ENCODE assay signal across 12 cellular contexts in the genomic region with DNA sequence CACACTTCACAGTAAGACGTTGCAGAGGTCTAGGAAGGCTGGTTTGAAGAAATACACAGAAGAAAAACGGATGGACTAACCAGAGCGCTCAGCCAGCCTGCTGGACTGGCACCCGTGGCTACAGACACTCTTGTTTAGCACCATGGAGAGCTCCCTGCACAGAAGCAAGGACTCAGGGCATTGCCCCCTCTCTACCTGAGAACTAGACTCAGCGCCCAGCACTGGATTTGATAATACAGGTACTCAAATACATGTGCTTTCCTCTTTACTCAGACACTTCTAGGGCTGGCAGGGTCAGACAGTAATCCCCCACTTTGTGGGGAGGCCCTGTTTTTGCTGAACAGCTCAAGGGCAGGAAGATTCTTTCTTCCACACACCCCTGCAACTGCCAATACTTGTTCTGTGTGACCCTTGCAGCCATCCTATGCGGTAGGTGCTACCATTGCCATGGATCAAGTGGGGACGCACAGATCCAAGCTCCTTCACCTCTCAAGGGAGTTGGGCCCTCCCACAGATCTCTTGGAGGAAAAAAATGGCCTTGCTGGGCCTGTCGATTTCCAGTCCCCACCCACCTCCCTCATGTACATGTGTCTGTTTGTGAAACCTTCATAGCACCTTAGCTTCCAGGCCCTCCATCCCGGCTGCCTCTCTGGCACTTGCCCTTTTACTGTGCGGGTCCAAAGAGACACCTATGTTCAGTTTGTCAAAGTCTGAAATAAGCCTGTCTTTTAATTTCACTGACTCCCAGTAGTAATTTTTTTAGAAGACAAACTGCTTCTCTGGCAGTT. TPM values are rescaled to one million over a fixed set of nuclear protein-coding genes. Genes with fewer than 3 reads are reported as not detected.
A peak's percentile ranks its signal among the peaks of the same experiment; 100 is the strongest.
DNase-seq lines count a peak whose midpoint lies in the region; ATAC-seq and TF ChIP-seq lines count a peak whose summit lies in the region.
"Had no signal": no experiment of that assay in that cellular context is flagged by ENCODE, and none has a peak within 500 bp of the region (broad histone marks: within the 10 kb centered on the region; RNA-seq: fewer than 3 reads in every experiment).

No MANE protein-coding gene starts in this region.

- POLR2A ChIA-PET in A673 (lab: Charles Lee; ENCODE audit: low non-redundant PET) (no interaction called here), WTC11 (lab: Charles Lee) (no interaction called here)

- BruUV-seq in A673 (replicated peaks; lab: Mats Ljungman, UMichigan): no TSS peak

- H3K27ac ChIP-seq in A673 (ENCODE audit: low read depth, low read length, poor library complexity, severe bottlenecking): no peak overlapping the region
- H3K27ac ChIP-seq in Peyer's patch: no peak overlapping the region
- H3K27ac ChIP-seq: heart left ventricle had no signal

- H3K36me3 ChIP-seq in A673 (ENCODE audit: insufficient read depth, low read length, poor library complexity, severe bottlenecking) (no peaks in the 10 kb centered on the region), iPS-15b (ENCODE audit: control insufficient read depth, insufficient read depth, low read length) (peaks cover 4% of the 10 kb centered on the region), Peyer's patch (no peaks in the 10 kb centered on the region)
- H3K36me3 ChIP-seq: heart left ventricle had no signal

- ATAC-seq in WTC11 (peak; percentile 29), HG02970 (IDR thresholded peaks at IDR 0.05; ENCODE audit: low FRiP score, unreplicated experiment) (no peak)
- ATAC-seq in activated T-cell treated with anti-CD3 and anti-CD28 coated beads, Interleukin-2, amount 50 U/mL, for 4 hours: no peak

- TF ChIP-seq CTCF in A673 (conservative IDR thresholded peaks at IDR 0.05; ENCODE audit: low read depth, low read length): no peak
- TF ChIP-seq CTCF in WTC11 (IDR thresholded peaks at IDR 0.05): no peak
- TF ChIP-seq CTCF in Peyer's patch (IDR thresholded peaks at IDR 0.05): no peak

- no peaks in the 10 kb centered on the region for H3K27me3 ChIP-seq in A673 (replicated peaks; ENCODE audit: insufficient read depth, low read depth, low read length, poor library complexity)
- peaks cover 6% of the 10 kb centered on the region for H3K27me3 ChIP-seq in iPS-15b (ENCODE audit: control insufficient read depth, insufficient read depth, low read length)
- H3K27me3 ChIP-seq in Peyer's patch: no peaks in the 10 kb centered on the region
- H3K27me3 ChIP-seq: heart left ventricle had no signal

- no peak overlapping the region; the same call in 1 of the 2 replicates for H3K27ac Mint-ChIP-seq in WTC11

- peak overlapping the region; percentile 47 for H3K4me3 Mint-ChIP-seq in WTC11
- H3K4me3 Mint-ChIP-seq in activated T-cell treated with anti-CD3 and anti-CD28 coated beads, Interleukin-2, amount 50 U/mL, for 4 hours: no peak overlapping the region

- H3K9ac ChIP-seq in iPS-15b (ENCODE audit: low read depth, low read length): no peak overlapping the region

- intact Hi-C loops in A673 (cut with micrococcal nuclease; ENCODE audit: unreplicated experiment): no loop called here

- H3K27me3 Mint-ChIP-seq in WTC11 (ENCODE audit: low read depth): peaks cover 8% of the 10 kb centered on the region
- H3K27me3 Mint-ChIP-seq in activated T-cell treated with anti-CD3 and anti-CD28 coated beads, Interleukin-2, amount 50 U/mL, for 4 hours (ENCODE audit: low read depth): no peaks in the 10 kb centered on the region

- no peaks in the 10 kb centered on the region for H3K36me3 Mint-ChIP-seq in WTC11
- no peaks in the 10 kb centered on the region for H3K36me3 Mint-ChIP-seq in activated T-cell treated with anti-CD3 and anti-CD28 coated beads, Interleukin-2, amount 50 U/mL, for 4 hours (ENCODE audit: insufficient read depth)

- no peak for TF ChIP-seq POLR2A in Peyer's patch (IDR thresholded peaks at IDR 0.05)

- CTCF ChIA-PET in A673 (lab: Charles Lee): no interaction called here
- CTCF ChIA-PET in WTC11 (lab: Charles Lee): interaction anchor here (0.6 to 2.2 kb wide), 7 partner anchors 11 to 124 kb away, joined by 3 to 12 read pairs (median 6); a partner anchor contains a TSS

- H3K9me3 ChIP-seq in A673 (ENCODE audit: low read depth, low read length, poor library complexity, severe bottlenecking): no peaks in the 10 kb centered on the region
- H3K9me3 ChIP-seq in iPS-15b (ENCODE audit: control insufficient read depth, insufficient read depth, low read length): no peaks in the 10 kb centered on the region
- no peaks in the 10 kb centered on the region for H3K9me3 ChIP-seq in Peyer's patch
- H3K9me3 ChIP-seq: heart left ventricle had no signal

- H3K4me1 Mint-ChIP-seq in WTC11: peaks cover 32% of the 10 kb centered on the region
- peaks cover 15% of the 10 kb centered on the region for H3K4me1 Mint-ChIP-seq in activated T-cell treated with anti-CD3 and anti-CD28 coated beads, Interleukin-2, amount 50 U/mL, for 4 hours (ENCODE audit: low read depth)

- peaks cover 14% of the 10 kb centered on the region for H3K4me1 ChIP-seq in A673 (ENCODE audit: insufficient read depth, low read length, poor library complexity, severe bottlenecking)
- H3K4me1 ChIP-seq in iPS-15b (ENCODE audit: control insufficient read depth, insufficient read depth, low read length): peaks cover 11% of the 10 kb centered on the region
- H3K4me1 ChIP-seq in Peyer's patch: peaks cover 4 to 13% (median 6%) of the 10 kb centered on the region in 4 donors

- no peak overlapping the region for H3K4me3 ChIP-seq in A673 (ENCODE audit: low read depth, low read length, poor library complexity, severe bottlenecking)
- H3K4me3 ChIP-seq in iPS-15b (ENCODE audit: low read depth, low read length): peak overlapping the region; percentile 11
- H3K4me3 ChIP-seq in Peyer's patch: no peak overlapping the region
- H3K4me3 ChIP-seq: heart left ventricle had no signal

- DNase-seq in A673 (ENCODE audit: low spot score): peak; percentile 34
- peak; percentile 11 for DNase-seq in HCEC 1CT
- DNase-seq in WTC11 (ENCODE audit: low spot score): peak; percentile 56
- no peak for DNase-seq in cerebellar cortex (ENCODE audit: low spot score)
- no peak for DNase-seq in activated T-cell treated with anti-CD3 and anti-CD28 coated beads, Interleukin-2, amount 50 U/mL, for 4 hours
- DNase-seq in Peyer's patch: no peak
- DNase-seq: DMS 273 treated with DMSO at 0.1 percent for 48 hours; heart left ventricle; NCI-H2227 treated with DMSO at 0.1 percent for 48 hours; stimulated activated CD4-positive, alpha-beta T cell treated with anti-CD3 and anti-CD28 coated beads, Interleukin-4, amount 100 ng/mL, for 4 hours had no signal

- no peaks in the 10 kb centered on the region for H3K9me3 Mint-ChIP-seq in WTC11
- no peaks in the 10 kb centered on the region for H3K9me3 Mint-ChIP-seq in activated T-cell treated with anti-CD3 and anti-CD28 coated beads, Interleukin-2, amount 50 U/mL, for 4 hours

TF ChIP-seq in WTC11, 78 proteins besides CTCF, POLR2A, EP300 and RAD21:
- TF ChIP-seq GABPB1 (CRISPR knock-in tag; IDR thresholded peaks at IDR 0.05) (peak; percentile 51; the same call in 1 of the 2 replicates), ZNF138 (CRISPR knock-in tag; conservative IDR thresholded peaks at IDR 0.05) (no peak), ZNF121 (CRISPR knock-in tag; IDR thresholded peaks at IDR 0.05) (no peak), TEAD1 (CRISPR knock-in tag; IDR thresholded peaks at IDR 0.05) (no peak)
- TF ChIP-seq, protein P1, sequence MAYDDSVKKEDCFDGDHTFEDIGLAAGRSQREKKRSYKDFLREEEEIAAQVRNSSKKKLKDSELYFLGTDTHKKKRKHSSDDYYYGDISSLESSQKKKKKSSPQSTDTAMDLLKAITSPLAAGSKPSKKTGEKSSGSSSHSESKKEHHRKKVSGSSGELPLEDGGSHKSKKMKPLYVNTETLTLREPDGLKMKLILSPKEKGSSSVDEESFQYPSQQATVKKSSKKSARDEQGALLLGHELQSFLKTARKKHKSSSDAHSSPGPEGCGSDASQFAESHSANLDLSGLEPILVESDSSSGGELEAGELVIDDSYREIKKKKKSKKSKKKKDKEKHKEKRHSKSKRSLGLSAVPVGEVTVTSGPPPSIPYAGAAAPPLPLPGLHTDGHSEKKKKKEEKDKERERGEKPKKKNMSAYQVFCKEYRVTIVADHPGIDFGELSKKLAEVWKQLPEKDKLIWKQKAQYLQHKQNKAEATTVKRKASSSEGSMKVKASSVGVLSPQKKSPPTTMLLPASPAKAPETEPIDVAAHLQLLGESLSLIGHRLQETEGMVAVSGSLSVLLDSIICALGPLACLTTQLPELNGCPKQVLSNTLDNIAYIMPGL (CRISPR knock-in tag; IDR thresholded peaks at IDR 0.05): no peak
- TF ChIP-seq, protein P2, sequence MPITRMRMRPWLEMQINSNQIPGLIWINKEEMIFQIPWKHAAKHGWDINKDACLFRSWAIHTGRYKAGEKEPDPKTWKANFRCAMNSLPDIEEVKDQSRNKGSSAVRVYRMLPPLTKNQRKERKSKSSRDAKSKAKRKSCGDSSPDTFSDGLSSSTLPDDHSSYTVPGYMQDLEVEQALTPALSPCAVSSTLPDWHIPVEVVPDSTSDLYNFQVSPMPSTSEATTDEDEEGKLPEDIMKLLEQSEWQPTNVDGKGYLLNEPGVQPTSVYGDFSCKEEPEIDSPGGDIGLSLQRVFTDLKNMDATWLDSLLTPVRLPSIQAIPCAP (CRISPR knock-in tag; IDR thresholded peaks at IDR 0.05): no peak
TF ChIP-seq in WTC11: peak in this region for 1.

RNA-seq across cellular contexts. Expression of a gene that starts 5.1 kb away (rescaled TPM):
- total RNA-seq in A673 (2021): 0.39 and 0.43 TPM in 2 replicates
- total RNA-seq in WTC11 (2021): 0.13 to 0.69 TPM (median 0.30 TPM) in 3 replicates
- under 1 TPM in 1 of 3 donors, not detected in 2; 0.13 TPM for total RNA-seq in activated T-cell treated with anti-CD3 and anti-CD28 coated beads, Interleukin-2, amount 50 U/mL, for 4 hours
- total RNA-seq in Peyer's patch: 1 to 10 TPM in 2 of 4 donors, not detected in 2; 1.7 to 2.0 TPM

RNA-seq across cellular contexts. Expression of a gene that starts 7.9 kb away (rescaled TPM):
- total RNA-seq in A673 (2021) (38.5 TPM in 2 replicates), WTC11 (2021) (18.7 to 23.9 TPM (median 19.3 TPM) in 3 replicates), Peyer's patch (10 to 100 TPM; 19.8 to 54.7 (median 29.5) TPM)
- 10 to 100 TPM; 53.6 to 55.0 (median 53.6) TPM for total RNA-seq in activated T-cell treated with anti-CD3 and anti-CD28 coated beads, Interleukin-2, amount 50 U/mL, for 4 hours

RNA-seq across cellular contexts. Expression of a gene that starts 22.5 kb away (rescaled TPM):
- total RNA-seq in A673 (2021) (not detected in 2 replicates), WTC11 (2021) (0.21 to 0.50 TPM (median 0.37 TPM) in 3 replicates), Peyer's patch (1 to 10 TPM in 3 of 4 donors, under 1 TPM in 1; 0.40 to 3.7 (median 2.2) TPM)
- under 1 TPM in 2 of 3 donors, not detected in 1; 0.10 to 0.13 TPM for total RNA-seq in activated T-cell treated with anti-CD3 and anti-CD28 coated beads, Interleukin-2, amount 50 U/mL, for 4 hours

RNA-seq across cellular contexts. Expression of a gene that starts 27.7 kb away (rescaled TPM):
- 54.3 and 64.3 TPM in 2 replicates for total RNA-seq in A673 (2021)
- total RNA-seq in WTC11 (2021): 38.3 to 44.5 TPM (median 40.1 TPM) in 3 replicates
- total RNA-seq in activated T-cell treated with anti-CD3 and anti-CD28 coated beads, Interleukin-2, amount 50 U/mL, for 4 hours: 10 to 100 TPM; 82.4 to 96.6 (median 84.7) TPM
- 100 to 1,000 TPM in 1 of 4 donors, 10 to 100 TPM in 3; 65.5 to 144 (median 88.5) TPM for total RNA-seq in Peyer's patch

RNA-seq across cellular contexts. Expression of a gene that starts 35.9 kb away (rescaled TPM):
- total RNA-seq in A673 (2021): not detected in 2 replicates
- total RNA-seq in WTC11 (2021): not detected in 3 replicates
- not detected for total RNA-seq in activated T-cell treated with anti-CD3 and anti-CD28 coated beads, Interleukin-2, amount 50 U/mL, for 4 hours
- not detected for total RNA-seq in Peyer's patch
- total RNA-seq: heart left ventricle had no signal

Comparison
In these comparisons a context has a peak if more than half of its experiments do, and no peak if none do; other contexts are left out.
1. DNase-seq: peak in A673 (single experiment), HCEC 1CT (single experiment) and WTC11 (single experiment); none in cerebellar cortex (single experiment), activated T-cell treated with anti-CD3 and anti-CD28 coated beads, Interleukin-2, amount 50 U/mL, for 4 hours (single experiment) and Peyer's patch (0 of 3).